ENCODE assay signal across 9 cellular contexts in the genomic region with DNA sequence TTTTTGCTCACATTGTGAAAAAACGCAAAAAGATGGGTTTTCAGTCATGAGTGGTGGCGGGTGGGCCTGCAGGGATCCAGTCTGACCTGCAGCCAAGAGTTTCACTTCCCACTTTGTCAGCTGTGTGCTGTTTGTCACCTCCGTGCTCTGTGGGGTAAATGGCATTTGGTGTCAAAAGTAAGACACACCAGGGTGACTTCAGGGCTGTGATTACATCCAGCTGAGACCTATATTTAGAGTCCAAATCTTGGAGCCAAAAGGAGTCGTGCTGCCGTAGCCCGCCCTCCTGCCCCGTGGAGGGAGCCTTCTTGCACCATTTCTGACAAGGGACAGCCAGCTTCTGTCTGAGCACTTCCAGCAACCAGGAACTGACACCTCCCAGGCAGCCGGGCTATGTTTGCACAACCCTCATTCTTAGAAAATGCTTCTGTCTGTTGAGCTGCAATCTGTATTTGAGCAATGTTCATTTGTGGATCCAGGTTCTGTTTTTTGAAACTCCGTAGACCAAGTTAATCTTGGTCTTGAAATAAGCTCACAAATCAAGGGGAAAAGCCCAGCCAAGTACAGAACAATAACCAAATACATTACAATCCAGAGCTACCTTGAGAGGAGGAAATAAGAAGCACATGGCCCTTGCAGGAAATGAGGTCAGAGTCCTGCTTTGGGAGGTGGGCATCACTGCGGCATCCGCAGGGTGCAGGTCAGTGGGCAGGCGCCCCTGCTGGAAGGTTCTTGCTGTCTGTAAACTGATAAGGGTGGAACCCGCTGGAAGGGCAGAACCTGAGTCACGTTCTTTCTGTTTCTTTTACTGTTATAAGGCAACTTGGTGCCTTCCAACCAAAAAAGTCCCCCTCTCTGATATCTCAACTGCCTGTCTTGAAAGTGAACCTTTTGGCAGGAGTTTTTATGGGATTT. TPM values are rescaled to one million over a fixed set of nuclear protein-coding genes. Genes with fewer than 3 reads are reported as not detected.
DNase-seq lines count a peak whose midpoint lies in the region; ATAC-seq lines count a peak whose summit lies in the region.
"Had no signal": no experiment of that assay in that cellular context is flagged by ENCODE, and none has a peak within 500 bp of the region (broad histone marks: within the 10 kb centered on the region; RNA-seq: fewer than 3 reads in every experiment).

No MANE protein-coding gene starts in this region.

- H3K27ac Mint-ChIP-seq in stimulated activated effector memory CD8-positive, alpha-beta T cell treated with anti-CD3 and anti-CD28 coated beads, Interleukin-12 subunit alpha, Interleukin-12 subunit beta, amount 100 ng/mL, for 72 hours: peak overlapping the region; percentile 81

- no peaks in the 10 kb centered on the region for H3K9me3 Mint-ChIP-seq in stimulated activated effector memory CD8-positive, alpha-beta T cell treated with anti-CD3 and anti-CD28 coated beads, Interleukin-12 subunit alpha, Interleukin-12 subunit beta, amount 100 ng/mL, for 72 hours

- DNase-seq in G401 (ENCODE audit: low spot score) (peak; percentile 51), MV-4-11 (lab: John Stamatoyannopoulos, UW) (peak; percentile 95), mucosa of gallbladder (ENCODE audit: low spot score) (peak; percentile 70), HPDE6-E6E7 (ENCODE audit: extremely low spot score) (no peak)
- peak; percentile 81 for DNase-seq in activated CD4-positive, alpha-beta T cell treated with anti-CD3 and anti-CD28 coated beads, Interleukin-2, amount 50 U/mL, for 1 hour
- peak; percentile 82 for DNase-seq in effector CD4-positive, alpha-beta T cell
- peak; percentile 42 to 79 for DNase-seq in stimulated activated effector memory CD8-positive, alpha-beta T cell treated with anti-CD3 and anti-CD28 coated beads, Interleukin-12 subunit alpha, Interleukin-12 subunit beta, amount 100 ng/mL, for 72 hours (ENCODE audit: low spot score in 2 of 2)

- peak overlapping the region; percentile 65 for H3K4me3 Mint-ChIP-seq in stimulated activated effector memory CD8-positive, alpha-beta T cell treated with anti-CD3 and anti-CD28 coated beads, Interleukin-12 subunit alpha, Interleukin-12 subunit beta, amount 100 ng/mL, for 72 hours

- in situ Hi-C loops in G401 (cut with HindIII; ENCODE audit: low sequenced_read_pairs): no loop called here

- H3K36me3 Mint-ChIP-seq in stimulated activated effector memory CD8-positive, alpha-beta T cell treated with anti-CD3 and anti-CD28 coated beads, Interleukin-12 subunit alpha, Interleukin-12 subunit beta, amount 100 ng/mL, for 72 hours: peaks cover 6% of the 10 kb centered on the region

- peaks cover 71% of the 10 kb centered on the region for H3K4me1 Mint-ChIP-seq in stimulated activated effector memory CD8-positive, alpha-beta T cell treated with anti-CD3 and anti-CD28 coated beads, Interleukin-12 subunit alpha, Interleukin-12 subunit beta, amount 100 ng/mL, for 72 hours

- ATAC-seq in GM21723 (IDR thresholded peaks at IDR 0.05; ENCODE audit: unreplicated experiment): peak; percentile 59
- peak; percentile 79 for ATAC-seq in stimulated activated effector memory CD8-positive, alpha-beta T cell treated with anti-CD3 and anti-CD28 coated beads, Interleukin-12 subunit alpha, Interleukin-12 subunit beta, amount 100 ng/mL, for 72 hours

RNA-seq across cellular contexts. Expression of a gene that starts 14.4 kb away (rescaled TPM):
- 2.0 and 6.0 TPM in 2 replicates for total RNA-seq in G401 (2014; rRNA removed; shearing (Covaris generic))
- total RNA-seq in mucosa of gallbladder: 19.5 TPM
- total RNA-seq: RPMI7951 had no signal
